In genomic region chr1:217078010-217078704, GRCh38 we compare ENCODE assay signal across 12 cellular contexts.
A peak's percentile ranks its signal among the peaks of the same experiment; 100 is the strongest.
DNase-seq lines count a peak whose midpoint lies in the region; ATAC-seq, FAIRE-seq and TF ChIP-seq lines count a peak whose summit lies in the region.
"Had no signal": no experiment of that assay in that cellular context is flagged by ENCODE, and none has a peak within 500 bp of the region (broad histone marks: within the 10 kb centered on the region; RNA-seq: fewer than 3 reads in every experiment).

No MANE protein-coding gene starts in this region.

- H3K4me1 Mint-ChIP-seq in endodermal cell: peaks cover 13% of the 10 kb centered on the region
- H3K4me1 Mint-ChIP-seq in mesothelial cell of epicardium: peaks cover 36% of the 10 kb centered on the region
- H3K4me1 Mint-ChIP-seq in Calu3 (ENCODE audit: low read depth, unreplicated experiment): no peaks in the 10 kb centered on the region
- H3K4me1 Mint-ChIP-seq: activated CD4-positive, alpha-beta T cell treated with anti-CD3 and anti-CD28 coated beads, Interleukin-2, amount 10 ng/mL, durations not matched to agents 7 days and 5 days; activated naive CD8-positive, alpha-beta T cell treated with anti-CD3 and anti-CD28 coated beads, Interleukin-2, amount 50 U/mL, for 24 hours; naive B cell had no signal

- no peaks in the 10 kb centered on the region for H3K36me3 ChIP-seq in endodermal cell (ENCODE audit: control insufficient read depth, insufficient read depth, low read length)

- H3K9me3 Mint-ChIP-seq in endodermal cell (no peaks in the 10 kb centered on the region), mesothelial cell of epicardium (no peaks in the 10 kb centered on the region), Calu3 (ENCODE audit: low read depth, unreplicated experiment) (no peaks in the 10 kb centered on the region)
- H3K9me3 Mint-ChIP-seq: activated CD4-positive, alpha-beta T cell treated with anti-CD3 and anti-CD28 coated beads, Interleukin-2, amount 10 ng/mL, durations not matched to agents 7 days and 5 days; activated naive CD8-positive, alpha-beta T cell treated with anti-CD3 and anti-CD28 coated beads, Interleukin-2, amount 50 U/mL, for 24 hours had no signal

- FAIRE-seq in A549 (lab: Jason Lieb, UNC): no peak
- FAIRE-seq: RCC 7860 had no signal

- H3K27me3 Mint-ChIP-seq in endodermal cell (ENCODE audit: insufficient read depth): peaks cover 28% of the 10 kb centered on the region
- peaks cover 25% of the 10 kb centered on the region for H3K27me3 Mint-ChIP-seq in mesothelial cell of epicardium (ENCODE audit: low read depth)
- peaks cover 11% of the 10 kb centered on the region for H3K27me3 Mint-ChIP-seq in Calu3 (ENCODE audit: unreplicated experiment)
- H3K27me3 Mint-ChIP-seq: activated CD4-positive, alpha-beta T cell treated with anti-CD3 and anti-CD28 coated beads, Interleukin-2, amount 10 ng/mL, durations not matched to agents 7 days and 5 days; activated naive CD8-positive, alpha-beta T cell treated with anti-CD3 and anti-CD28 coated beads, Interleukin-2, amount 50 U/mL, for 24 hours; naive B cell had no signal

- no peaks in the 10 kb centered on the region for H3K9me3 ChIP-seq in A549
- H3K9me3 ChIP-seq in endodermal cell (ENCODE audit: control insufficient read depth, low read length): no peaks in the 10 kb centered on the region

- H3K4me3 Mint-ChIP-seq in endodermal cell (no peak overlapping the region), mesothelial cell of epicardium (no peak overlapping the region), Calu3 (ENCODE audit: low read depth, unreplicated experiment) (no peak overlapping the region)
- H3K4me3 Mint-ChIP-seq: activated CD4-positive, alpha-beta T cell treated with anti-CD3 and anti-CD28 coated beads, Interleukin-2, amount 10 ng/mL, durations not matched to agents 7 days and 5 days; activated naive CD8-positive, alpha-beta T cell treated with anti-CD3 and anti-CD28 coated beads, Interleukin-2, amount 50 U/mL, for 24 hours; naive B cell had no signal

- TF ChIP-seq POLR2A in A549 (IDR thresholded peaks at IDR 0.05; ENCODE audit: low read length): no peak

- DNase-seq in A549 (ENCODE audit: low read depth in 1 of 2, low spot score in 1 of 2) (no peak), NCI-H526 (lab: John Stamatoyannopoulos, UW) (peak; percentile 21 to 54), endodermal cell (peak; percentile 57), mesothelial cell of epicardium (ENCODE audit: low spot score in 2 of 2, unreplicated experiment in 2 of 2) (no peak), Calu3 (no peak)
- DNase-seq in stimulated activated CD4-positive, alpha-beta T cell treated with anti-CD3 and anti-CD28 coated beads, Interleukin-4, amount 100 ng/mL, for 24 hours: no peak
- DNase-seq in stimulated activated CD4-positive, alpha-beta T cell treated with anti-CD3 and anti-CD28 coated beads, Interleukin-12 subunit alpha, Interleukin-12 subunit beta, amount 100 ng/mL, for 4 hours: no peak
- DNase-seq: activated CD4-positive, alpha-beta T cell treated with anti-CD3 and anti-CD28 coated beads, Interleukin-2, amount 10 ng/mL, durations not matched to agents 7 days and 5 days; activated naive CD8-positive, alpha-beta T cell treated with anti-CD3 and anti-CD28 coated beads, Interleukin-2, amount 50 U/mL, for 24 hours; naive B cell had no signal

- H3K4me2 ChIP-seq in A549: no peak overlapping the region

- TF ChIP-seq CTCF in A549 (IDR thresholded peaks at IDR 0.05) (no peak), endodermal cell (conservative IDR thresholded peaks at IDR 0.05) (no peak), mesothelial cell of epicardium (IDR thresholded peaks at IDR 0.05; ENCODE audit: unreplicated experiment) (no peak), Calu3 (IDR thresholded peaks at IDR 0.05; ENCODE audit: unreplicated experiment) (no peak)

- H3K9ac ChIP-seq in endodermal cell (ENCODE audit: extremely low read depth, low read length, poor library complexity, severe bottlenecking): no peak overlapping the region

- TF ChIP-seq RAD21 in A549 (conservative IDR thresholded peaks at IDR 0.05 in 1 of 2, IDR thresholded peaks at IDR 0.05 in 1 of 2): no peak

- H3K36me3 Mint-ChIP-seq in endodermal cell (ENCODE audit: low read depth) (no peaks in the 10 kb centered on the region), mesothelial cell of epicardium (no peaks in the 10 kb centered on the region), Calu3 (ENCODE audit: insufficient read depth, unreplicated experiment) (no peaks in the 10 kb centered on the region)
- H3K36me3 Mint-ChIP-seq: naive B cell had no signal

- H3K27me3 ChIP-seq in endodermal cell (ENCODE audit: control insufficient read depth, insufficient read depth, low read length, poor library complexity, severe bottlenecking): no peaks in the 10 kb centered on the region

- H3K27ac Mint-ChIP-seq in endodermal cell: no peak overlapping the region
- H3K27ac Mint-ChIP-seq in mesothelial cell of epicardium: peak overlapping the region; percentile 45
- no peak overlapping the region for H3K27ac Mint-ChIP-seq in Calu3 (ENCODE audit: unreplicated experiment)
- H3K27ac Mint-ChIP-seq: activated CD4-positive, alpha-beta T cell treated with anti-CD3 and anti-CD28 coated beads, Interleukin-2, amount 10 ng/mL, durations not matched to agents 7 days and 5 days; activated naive CD8-positive, alpha-beta T cell treated with anti-CD3 and anti-CD28 coated beads, Interleukin-2, amount 50 U/mL, for 24 hours; naive B cell had no signal

- CTCF ChIA-PET in A549 (lab: Yijun Ruan, JAX): no interaction called here
- CTCF ChIA-PET in Calu3 (lab: Charles Lee): interaction anchor here (1.1 to 1.2 kb wide), 3 partner anchors 9 to 28 kb away, joined by 3 read pairs; no protein-coding TSS in a partner anchor

- POLR2A ChIA-PET in A549 (lab: Yijun Ruan, JAX): no interaction called here

- peak; percentile 27 to 43; a peak in 2 of 6 replicates for ATAC-seq in A549
- ATAC-seq in GM21515 (IDR thresholded peaks at IDR 0.05; ENCODE audit: unreplicated experiment): no peak
- ATAC-seq: activated naive CD8-positive, alpha-beta T cell treated with anti-CD3 and anti-CD28 coated beads, Interleukin-2, amount 50 U/mL, for 24 hours had no signal

- intact Hi-C loops in Calu3 (cut with micrococcal nuclease; ENCODE audit: unreplicated experiment): no loop called here

- H3K4me3 ChIP-seq in A549 (no peak overlapping the region), endodermal cell (ENCODE audit: low read length) (no peak overlapping the region)

- no TSS peak for BruUV-seq in Calu3 (replicated peaks; lab: Mats Ljungman, UMichigan)

- H3K27ac ChIP-seq in A549: no peak overlapping the region
- no peak overlapping the region for H3K27ac ChIP-seq in endodermal cell (ENCODE audit: low read depth, low read length)

- 36% methylated on average over 8 of the region's 8 CpGs for WGBS in A549 (ENCODE audit: missing lambda C conversion rate)
- 84 to 96% methylated on average over 5 to 8 of the region's 8 CpGs for WGBS in endodermal cell (ENCODE audit: insufficient coverage in 1 of 2, insufficient read length in 1 of 2), 2 experiments

- no peak for TF ChIP-seq EP300 in A549 (IDR thresholded peaks at IDR 0.05)

- H3K4me1 ChIP-seq in A549: no peaks in the 10 kb centered on the region
- peaks cover 6% of the 10 kb centered on the region for H3K4me1 ChIP-seq in endodermal cell (ENCODE audit: control insufficient read depth, insufficient read depth, low read length)

TF ChIP-seq in A549, 52 proteins besides CTCF, POLR2A, EP300 and RAD21:
- TF ChIP-seq HES2 (IDR thresholded peaks at IDR 0.05) (no peak), ZSCAN20 (CRISPR knock-in tag; IDR thresholded peaks at IDR 0.05) (no peak), MYC (IDR thresholded peaks at IDR 0.05; ENCODE audit: borderline replicate concordance, low read length) (no peak), TFCP2L1 (CRISPR knock-in tag; IDR thresholded peaks at IDR 0.05) (no peak), HEYL (CRISPR knock-in tag; IDR thresholded peaks at IDR 0.05) (no peak), CHD4 (IDR thresholded peaks at IDR 0.05; ENCODE audit: borderline replicate concordance) (no peak), FOSB (CRISPR knock-in tag; IDR thresholded peaks at IDR 0.05) (no peak), HDAC2 (IDR thresholded peaks at IDR 0.05) (no peak), CBX2 (IDR thresholded peaks at IDR 0.05; ENCODE audit: borderline replicate concordance, low read depth) (no peak), ESRRA (IDR thresholded peaks at IDR 0.05; ENCODE audit: borderline replicate concordance, low read length) (no peak), FOXS1 (CRISPR knock-in tag; IDR thresholded peaks at IDR 0.05) (no peak), EHMT2 (IDR thresholded peaks at IDR 0.05; ENCODE audit: low read depth) (no peak), REST (IDR thresholded peaks at IDR 0.05) (no peak), EHF (CRISPR knock-in tag; IDR thresholded peaks at IDR 0.05) (no peak), JUNB (IDR thresholded peaks at IDR 0.05) (no peak)

Comparison
In these comparisons a context has a peak if more than half of its experiments do, and no peak if none do; other contexts are left out.
1. DNase-seq: peak in NCI-H526 (2 of 2) and endodermal cell (single experiment); none in A549 (0 of 2), mesothelial cell of epicardium (0 of 2), stimulated activated CD4-positive, alpha-beta T cell treated with anti-CD3 and anti-CD28 coated beads, Interleukin-4, amount 100 ng/mL, for 24 hours (single experiment), stimulated activated CD4-positive, alpha-beta T cell treated with anti-CD3 and anti-CD28 coated beads, Interleukin-12 subunit alpha, Interleukin-12 subunit beta, amount 100 ng/mL, for 4 hours (single experiment) and Calu3 (single experiment).